In the genomic region with DNA sequence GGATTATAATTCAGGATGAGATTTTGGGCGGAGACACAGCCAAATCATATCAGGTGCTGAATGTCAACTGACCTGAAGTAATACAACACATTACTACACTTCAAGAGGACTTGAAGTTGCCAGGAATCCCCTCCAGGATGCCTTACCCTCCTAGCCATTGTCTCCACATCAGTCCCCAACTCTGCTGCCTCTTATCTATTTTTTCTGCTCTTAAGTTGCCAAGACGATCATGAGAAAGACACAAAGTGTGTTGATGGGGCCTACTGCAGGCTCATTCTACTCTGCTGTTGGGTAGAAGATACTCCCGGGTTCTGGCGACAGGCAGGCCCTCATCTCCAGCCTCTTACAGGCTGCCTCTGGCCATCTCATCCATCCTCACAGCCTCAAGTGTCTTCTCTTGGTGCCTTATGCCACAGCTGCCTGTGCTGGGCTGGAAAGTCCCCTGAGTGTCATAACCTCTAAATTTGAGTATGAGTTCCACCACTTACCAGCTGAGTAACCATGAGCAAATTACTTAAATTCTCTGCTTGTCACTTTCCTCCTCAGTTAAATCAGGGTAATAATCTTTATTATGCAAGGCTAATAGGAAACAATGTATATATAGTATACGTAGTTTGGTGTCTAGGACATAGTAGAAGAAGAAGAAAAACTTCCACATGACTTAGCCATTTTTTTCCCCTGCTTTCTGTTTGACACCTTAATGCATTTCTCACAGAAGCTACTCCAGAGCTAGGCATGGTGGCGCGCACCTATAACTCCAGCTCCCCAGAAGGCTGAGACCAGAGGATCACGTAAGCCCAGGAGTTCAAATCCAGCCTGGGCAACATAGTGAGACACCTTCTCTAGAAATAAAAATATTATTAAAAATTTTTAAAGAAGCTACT, we compare ENCODE assay signal across 9 cellular contexts.
DNase-seq lines count a peak whose midpoint lies in the region; ATAC-seq and TF ChIP-seq lines count a peak whose summit lies in the region.
"Had no signal": no experiment of that assay in that cellular context is flagged by ENCODE, and none has a peak within 500 bp of the region (broad histone marks: within the 10 kb centered on the region; RNA-seq: fewer than 3 reads in every experiment).

No MANE protein-coding gene starts in this region.

- H3K9me3 ChIP-seq in parathyroid adenoma (ENCODE audit: control insufficient read depth, low read length) (no peaks in the 10 kb centered on the region), tibial nerve (no peaks in the 10 kb centered on the region)

- no peak for TF ChIP-seq CTCF in parathyroid adenoma (IDR thresholded peaks at IDR 0.05)
- TF ChIP-seq CTCF in tibial nerve (IDR thresholded peaks at IDR 0.05): no peak

- TF ChIP-seq POLR2A in tibial nerve (IDR thresholded peaks at IDR 0.05): no peak

- no peaks in the 10 kb centered on the region for H3K36me3 ChIP-seq in parathyroid adenoma (ENCODE audit: control insufficient read depth, insufficient read depth, low read length)
- no peaks in the 10 kb centered on the region for H3K36me3 ChIP-seq in tibial nerve

- H3K27me3 ChIP-seq in parathyroid adenoma (ENCODE audit: control insufficient read depth, insufficient read depth, low read length) (no peaks in the 10 kb centered on the region), tibial nerve (no peaks in the 10 kb centered on the region)

- DNase-seq in activated CD4-positive, CD25-positive, alpha-beta regulatory T cell (lab: John Stamatoyannopoulos, UW): no peak
- DNase-seq in epidermal melanocyte (ENCODE audit: insufficient read length, low spot score) (no peak), tibial nerve (ENCODE audit: low spot score in 2 of 2) (no peak), NCI-H226 (no peak)
- DNase-seq: NCI-H2107 had no signal

- no peaks in the 10 kb centered on the region for H3K79me2 ChIP-seq in parathyroid adenoma

- 90 to 97% methylated on average over 8 of the region's 8 CpGs for WGBS in tibial nerve, 2 donors

- H3K9ac ChIP-seq in parathyroid adenoma: no peak overlapping the region

- ATAC-seq in activated CD4-positive, CD25-positive, alpha-beta regulatory T cell treated with anti-CD3 and anti-CD28 coated beads, Interleukin-2, amount 50 U/mL, for 24 hours: peak; percentile 73 to 86
- ATAC-seq in GM21576 (IDR thresholded peaks at IDR 0.05; ENCODE audit: unreplicated experiment) (peak; percentile 97), HG03457 (IDR thresholded peaks at IDR 0.05; ENCODE audit: unreplicated experiment) (peak; percentile 98)

- no peak overlapping the region for H3K27ac ChIP-seq in parathyroid adenoma
- no peak overlapping the region for H3K27ac ChIP-seq in tibial nerve

- peak overlapping the region; percentile 15 for H2AFZ ChIP-seq in parathyroid adenoma

- H3K4me2 ChIP-seq in parathyroid adenoma (ENCODE audit: low read length): no peak overlapping the region

- H3K4me3 ChIP-seq in parathyroid adenoma (ENCODE audit: low read depth, low read length): no peak overlapping the region
- H3K4me3 ChIP-seq in tibial nerve: no peak overlapping the region

- no peaks in the 10 kb centered on the region for H3K4me1 ChIP-seq in parathyroid adenoma
- no peaks in the 10 kb centered on the region for H3K4me1 ChIP-seq in tibial nerve

- TF ChIP-seq EP300 in tibial nerve (IDR thresholded peaks at IDR 0.05): no peak
